In the genomic region with DNA sequence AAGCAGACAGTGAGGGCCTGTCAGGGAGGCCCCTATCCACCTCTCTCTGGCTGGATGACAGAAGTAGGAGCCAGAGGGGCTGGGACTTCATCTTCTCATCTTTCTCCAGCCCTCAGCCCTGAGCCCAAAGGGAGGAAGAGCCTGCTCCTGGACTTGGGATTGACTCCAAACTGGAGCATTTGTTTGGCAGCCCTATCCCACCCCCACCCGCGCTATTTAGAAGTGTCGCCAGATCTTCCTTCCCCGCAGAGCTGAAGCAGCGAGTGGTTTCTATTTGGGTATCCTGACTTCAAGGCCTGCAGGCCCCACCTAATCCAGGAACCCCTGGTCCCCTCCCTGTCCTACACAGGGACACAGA, we compare ENCODE assay signal across 1 cellular context.
TF ChIP-seq lines count a peak whose summit lies in the region.

No MANE protein-coding gene starts in this region.

TF ChIP-seq in IMR-90, 13 proteins besides CTCF, POLR2A, EP300 and RAD21:
- no peak for TF ChIP-seq MXI1 (IDR thresholded peaks at IDR 0.05; ENCODE audit: borderline replicate concordance, low read depth, low read length)
- no peak for TF ChIP-seq ELK1 (IDR thresholded peaks at IDR 0.05; ENCODE audit: borderline replicate concordance, low read depth, low read length)
- no peak for TF ChIP-seq BHLHE40 (IDR thresholded peaks at IDR 0.05; ENCODE audit: low read depth, low read length)
- TF ChIP-seq NFE2L2 (IDR thresholded peaks at IDR 0.05; ENCODE audit: low read depth, low read length): no peak
- TF ChIP-seq MAZ (IDR thresholded peaks at IDR 0.05; ENCODE audit: borderline replicate concordance, low read depth, low read length): no peak
- TF ChIP-seq RFX5 (IDR thresholded peaks at IDR 0.05; ENCODE audit: low read depth, low read length): no peak
- no peak for TF ChIP-seq MAFK (IDR thresholded peaks at IDR 0.05; ENCODE audit: low read depth, low read length)
- TF ChIP-seq RCOR1 (IDR thresholded peaks at IDR 0.05; ENCODE audit: insufficient replicate concordance, low read length): no peak
- TF ChIP-seq, protein P1, sequence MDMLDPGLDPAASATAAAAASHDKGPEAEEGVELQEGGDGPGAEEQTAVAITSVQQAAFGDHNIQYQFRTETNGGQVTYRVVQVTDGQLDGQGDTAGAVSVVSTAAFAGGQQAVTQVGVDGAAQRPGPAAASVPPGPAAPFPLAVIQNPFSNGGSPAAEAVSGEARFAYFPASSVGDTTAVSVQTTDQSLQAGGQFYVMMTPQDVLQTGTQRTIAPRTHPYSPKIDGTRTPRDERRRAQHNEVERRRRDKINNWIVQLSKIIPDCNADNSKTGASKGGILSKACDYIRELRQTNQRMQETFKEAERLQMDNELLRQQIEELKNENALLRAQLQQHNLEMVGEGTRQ (IDR thresholded peaks at IDR 0.05; ENCODE audit: low read depth, low read length): no peak
